In the genomic region with DNA sequence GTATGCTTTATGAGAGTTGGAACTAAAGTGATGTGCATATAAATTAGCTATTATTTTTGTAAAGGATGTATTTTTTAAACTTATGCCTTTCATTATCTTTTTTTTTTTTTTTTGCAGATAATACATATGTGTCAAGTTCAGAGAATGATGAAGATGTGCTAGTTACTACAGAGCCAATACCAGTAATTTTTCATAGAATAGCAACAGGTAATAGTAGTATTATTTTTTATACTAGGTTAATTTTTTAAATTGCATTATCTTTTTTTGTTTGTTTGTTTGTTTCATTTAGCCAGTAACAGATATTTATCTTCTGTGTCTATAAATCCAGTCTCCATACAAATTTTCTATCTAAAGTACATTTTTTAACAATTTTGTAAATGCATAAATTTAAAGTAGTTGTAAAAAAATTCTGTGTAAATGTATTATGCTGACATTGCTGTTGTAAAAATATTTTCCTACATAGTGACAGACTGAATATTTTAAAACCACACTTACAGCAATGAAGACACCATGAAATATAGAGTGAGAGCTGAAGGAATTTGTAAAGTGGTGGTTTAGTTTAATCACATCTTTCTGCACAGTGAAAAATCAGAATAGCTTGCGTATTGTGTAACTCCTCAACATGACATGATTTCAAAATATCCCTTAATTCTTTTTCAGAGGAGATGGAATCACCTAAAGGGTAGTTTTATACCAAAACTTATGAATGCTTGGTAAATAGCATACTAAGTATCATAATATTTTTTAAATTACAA, we compare ENCODE assay signal across 18 cellular contexts.
"Had no signal": no experiment of that assay in that cellular context is flagged by ENCODE, and none has a peak within 500 bp of the region (broad histone marks: within the 10 kb centered on the region; RNA-seq: fewer than 3 reads in every experiment).

No MANE protein-coding gene starts in this region.

- H3K4me3 ChIP-seq: neural progenitor cell, prostate gland, right atrium auricular region, testis had no signal

- H3K9me3 ChIP-seq: prostate gland, right atrium auricular region, testis had no signal

- H3K27ac ChIP-seq: neural progenitor cell, prostate gland, right atrium auricular region, testis had no signal

- H3K4me1 ChIP-seq: prostate gland, right atrium auricular region, testis had no signal

- H3K9me3 Mint-ChIP-seq: activated CD4-positive, alpha-beta T cell treated with anti-CD3 and anti-CD28 coated beads, Interleukin-2, amount 10 ng/mL, durations not matched to agents 24 days and 14 days; activated naive CD4-positive, alpha-beta T cell treated with anti-CD3 and anti-CD28 coated beads for 36 hours; activated T-cell treated with anti-CD3 and anti-CD28 coated beads, Interleukin-2, amount 50 U/mL, for 4 hours; memory B cell; type B pancreatic cell had no signal

- H2AFZ ChIP-seq: neural progenitor cell had no signal

- H3K27me3 ChIP-seq: neural progenitor cell, right atrium auricular region, testis had no signal

- DNase-seq: activated CD4-positive, alpha-beta T cell treated with anti-CD3 and anti-CD28 coated beads, Interleukin-2, amount 10 ng/mL, durations not matched to agents 24 days and 14 days; activated CD8-positive, alpha-beta memory T cell treated with anti-CD3 and anti-CD28 coated beads, Interleukin-2, amount 50 U/mL, for 4 hours; activated naive CD4-positive, alpha-beta T cell treated with anti-CD3 and anti-CD28 coated beads for 36 hours; activated T-cell treated with anti-CD3 and anti-CD28 coated beads, Interleukin-2, amount 50 U/mL, for 4 hours; anterior cingulate cortex; caudate nucleus; cortex of kidney; naive thymus-derived CD4-positive, alpha-beta T cell; stimulated activated CD4-positive, alpha-beta T cell treated with anti-CD3 and anti-CD28 coated beads, Interleukin-15, amount 100 ng/mL, for 24 hours; stimulated activated CD4-positive, alpha-beta T cell treated with anti-CD3 and anti-CD28 coated beads, Interleukin-2, amount 100 ng/mL, for 48 hours; T-helper 9 cell; testis had no signal

- H3K36me3 ChIP-seq: neural progenitor cell, prostate gland, right atrium auricular region had no signal

- H3K4me2 ChIP-seq: neural progenitor cell had no signal

- H3K4me3 Mint-ChIP-seq: activated CD4-positive, alpha-beta T cell treated with anti-CD3 and anti-CD28 coated beads, Interleukin-2, amount 10 ng/mL, durations not matched to agents 24 days and 14 days; activated naive CD4-positive, alpha-beta T cell treated with anti-CD3 and anti-CD28 coated beads for 36 hours; activated T-cell treated with anti-CD3 and anti-CD28 coated beads, Interleukin-2, amount 50 U/mL, for 4 hours; brain; memory B cell; naive thymus-derived CD4-positive, alpha-beta T cell; neural progenitor cell; type B pancreatic cell had no signal

- H3K9ac ChIP-seq: neural progenitor cell had no signal

- ATAC-seq: activated T-cell treated with anti-CD3 and anti-CD28 coated beads, Interleukin-2, amount 50 U/mL, for 4 hours; naive thymus-derived CD4-positive, alpha-beta T cell had no signal

- H3K27me3 Mint-ChIP-seq: activated CD4-positive, alpha-beta T cell treated with anti-CD3 and anti-CD28 coated beads, Interleukin-2, amount 10 ng/mL, durations not matched to agents 24 days and 14 days; brain; memory B cell; naive thymus-derived CD4-positive, alpha-beta T cell; type B pancreatic cell had no signal

- H3K27ac Mint-ChIP-seq: activated CD4-positive, alpha-beta T cell treated with anti-CD3 and anti-CD28 coated beads, Interleukin-2, amount 10 ng/mL, durations not matched to agents 24 days and 14 days; activated naive CD4-positive, alpha-beta T cell treated with anti-CD3 and anti-CD28 coated beads for 36 hours; brain; memory B cell; neural progenitor cell; type B pancreatic cell had no signal
